Comparison of ENCODE assay signal across 15 cellular contexts in genomic region chr5:91373016-91373415, GRCh38. TPM values are rescaled to one million over a fixed set of nuclear protein-coding genes. Genes with fewer than 3 reads are reported as not detected.
DNase-seq lines count a peak whose midpoint lies in the region; ATAC-seq and TF ChIP-seq lines count a peak whose summit lies in the region.
"Had no signal": no experiment of that assay in that cellular context is flagged by ENCODE, and none has a peak within 500 bp of the region (broad histone marks: within the 10 kb centered on the region; RNA-seq: fewer than 3 reads in every experiment).

No MANE protein-coding gene starts in this region.

- H3K9me3 ChIP-seq in SK-N-SH (no peaks in the 10 kb centered on the region), esophagus squamous epithelium (no peaks in the 10 kb centered on the region), gastrocnemius medialis (no peaks in the 10 kb centered on the region)
- H3K9me3 ChIP-seq: body of pancreas, mucosa of descending colon had no signal

- DNase-seq in EH (ENCODE audit: low read depth) = peak; percentile 41
- no peak for DNase-seq in SK-N-SH
- DNase-seq in esophagus squamous epithelium (lab: John Stamatoyannopoulos, UW) = no peak
- DNase-seq in gastrocnemius medialis = no peak
- DNase-seq in activated CD4-positive, alpha-beta T cell treated with anti-CD3 and anti-CD28 coated beads, Interleukin-2, amount 10 ng/mL, durations not matched to agents 24 days and 14 days = no peak
- DNase-seq in HuH-7 (ENCODE audit: low spot score) = no peak
- DNase-seq: activated CD4-positive, CD25-positive, alpha-beta regulatory T cell treated with anti-CD3 and anti-CD28 coated beads, Interleukin-2, amount 50 U/mL, for 72 hours; body of pancreas; GDM1; islet precursor cell; mucosa of descending colon; NCI-H1436 had no signal

- peaks cover 61% of the 10 kb centered on the region for H3F3A ChIP-seq in SK-N-SH (replicated peaks; ENCODE audit: insufficient read depth)

- peaks cover 90% of the 10 kb centered on the region for H3K79me2 ChIP-seq in SK-N-SH (ENCODE audit: insufficient read depth)

- peaks cover 12 to 31% of the 10 kb centered on the region in 2 experiments for H3K4me1 ChIP-seq in SK-N-SH (ENCODE audit: control insufficient read depth in 1 of 2, insufficient read depth in 2 of 2, low read depth in 1 of 2, low read length in 1 of 2)
- peaks cover 0 to 63% (median 11%) of the 10 kb centered on the region in 3 donors for H3K4me1 ChIP-seq in esophagus squamous epithelium
- H3K4me1 ChIP-seq in gastrocnemius medialis = peaks cover 5 to 27% of the 10 kb centered on the region in 2 donors

- in situ Hi-C loops in gastrocnemius medialis (cut with MboI; ENCODE audit: low sequenced_read_pairs in 4 of 4) = loop anchor here in 1 of 4 donors (10.0 kb wide), 1 partner anchor 58 kb away; no protein-coding TSS in a partner anchor

- no peak for TF ChIP-seq RAD21 in SK-N-SH (IDR thresholded peaks at IDR 0.05; ENCODE audit: low read length)

- no peaks in the 10 kb centered on the region for H3K27me3 Mint-ChIP-seq in activated CD4-positive, alpha-beta T cell treated with anti-CD3 and anti-CD28 coated beads, Interleukin-2, amount 10 ng/mL, durations not matched to agents 24 days and 14 days

- WGBS in SK-N-SH (ENCODE audit: low lambda C conversion rate) = 43% methylated on average over 1 of the region's 1 CpG
- 71 to 93% methylated on average over 1 of the region's 1 CpG for WGBS in esophagus squamous epithelium, 2 donors

- ATAC-seq in gastrocnemius medialis (no peak), GM18867 (IDR thresholded peaks at IDR 0.05; ENCODE audit: unreplicated experiment) (no peak), HG03175 (IDR thresholded peaks at IDR 0.05; ENCODE audit: unreplicated experiment) (no peak)
- ATAC-seq: body of pancreas, mucosa of descending colon had no signal

- TF ChIP-seq CTCF in SK-N-SH (IDR thresholded peaks at IDR 0.05) = no peak
- TF ChIP-seq CTCF in esophagus squamous epithelium (IDR thresholded peaks at IDR 0.05) = no peak
- no peak for TF ChIP-seq CTCF in gastrocnemius medialis (IDR thresholded peaks at IDR 0.05 in 4 of 5, conservative IDR thresholded peaks at IDR 0.05 in 1 of 5)

- H3K4me3 ChIP-seq in SK-N-SH (ENCODE audit: low read depth in 2 of 2, low read length in 1 of 2) (no peak overlapping the region), esophagus squamous epithelium (no peak overlapping the region), gastrocnemius medialis (no peak overlapping the region)
- H3K4me3 ChIP-seq: body of pancreas, mucosa of descending colon had no signal

- no peak overlapping the region for H3K27ac Mint-ChIP-seq in activated CD4-positive, alpha-beta T cell treated with anti-CD3 and anti-CD28 coated beads, Interleukin-2, amount 10 ng/mL, durations not matched to agents 24 days and 14 days

- H2AFZ ChIP-seq in SK-N-SH (ENCODE audit: low read depth) = no peak overlapping the region

- no peak overlapping the region for H3K4me3 Mint-ChIP-seq in activated CD4-positive, alpha-beta T cell treated with anti-CD3 and anti-CD28 coated beads, Interleukin-2, amount 10 ng/mL, durations not matched to agents 24 days and 14 days
- H3K4me3 Mint-ChIP-seq: CD14-positive monocyte had no signal

- TF ChIP-seq POLR2A in esophagus squamous epithelium (IDR thresholded peaks at IDR 0.05) = no peak
- TF ChIP-seq POLR2A in gastrocnemius medialis (IDR thresholded peaks at IDR 0.05) = no peak

- H3K4me1 Mint-ChIP-seq in activated CD4-positive, alpha-beta T cell treated with anti-CD3 and anti-CD28 coated beads, Interleukin-2, amount 10 ng/mL, durations not matched to agents 24 days and 14 days = peaks cover 15% of the 10 kb centered on the region

- intact Hi-C loops in esophagus squamous epithelium (cut with DNase I) = no loop called here
- intact Hi-C loops in gastrocnemius medialis (cut with DNase I; ENCODE audit: low total_unique reads) = no loop called here
- intact Hi-C loops in activated CD4-positive, alpha-beta T cell treated with anti-CD3 and anti-CD28 coated beads, Interleukin-2, amount 10 ng/mL, durations not matched to agents 24 days and 14 days (cut with micrococcal nuclease) = no loop called here

- no peak overlapping the region for H3K4me2 ChIP-seq in SK-N-SH

- no peaks in the 10 kb centered on the region for H3K9me3 Mint-ChIP-seq in activated CD4-positive, alpha-beta T cell treated with anti-CD3 and anti-CD28 coated beads, Interleukin-2, amount 10 ng/mL, durations not matched to agents 24 days and 14 days
- H3K9me3 Mint-ChIP-seq: CD14-positive monocyte had no signal

- CTCF ChIA-PET in SK-N-SH (lab: Yijun Ruan, JAX) = interaction anchor here (4.3 kb wide), 1 partner anchor 12 kb away, joined by 17 read pairs; no protein-coding TSS in a partner anchor

- H4K20me1 ChIP-seq in SK-N-SH (ENCODE audit: insufficient read depth) = peaks cover 91% of the 10 kb centered on the region

- peaks cover 98 to 100% of the 10 kb centered on the region in 2 experiments for H3K36me3 ChIP-seq in SK-N-SH (replicated peaks in 1 of 2; ENCODE audit: control insufficient read depth in 1 of 2, insufficient read depth in 2 of 2, low read length in 1 of 2)
- peaks cover 7 to 100% (median 12%) of the 10 kb centered on the region in 3 donors for H3K36me3 ChIP-seq in esophagus squamous epithelium
- H3K36me3 ChIP-seq in gastrocnemius medialis = peaks cover 0 to 90% of the 10 kb centered on the region in 2 donors

- no peak overlapping the region for H3K9ac ChIP-seq in SK-N-SH

- H3K27me3 ChIP-seq in SK-N-SH (ENCODE audit: insufficient read depth) = no peaks in the 10 kb centered on the region
- H3K27me3 ChIP-seq in esophagus squamous epithelium = no peaks in the 10 kb centered on the region
- no peaks in the 10 kb centered on the region for H3K27me3 ChIP-seq in gastrocnemius medialis
- H3K27me3 ChIP-seq: body of pancreas had no signal

- H3K36me3 Mint-ChIP-seq in activated CD4-positive, alpha-beta T cell treated with anti-CD3 and anti-CD28 coated beads, Interleukin-2, amount 10 ng/mL, durations not matched to agents 24 days and 14 days (ENCODE audit: low read depth) = peaks cover 65% of the 10 kb centered on the region

- TF ChIP-seq EP300 in SK-N-SH (IDR thresholded peaks at IDR 0.05; ENCODE audit: borderline replicate concordance in 1 of 2, low read depth in 1 of 2, low read length in 1 of 2) = no peak

- H3K27ac ChIP-seq in SK-N-SH (ENCODE audit: low read depth in 2 of 2, low read length in 1 of 2) (peak overlapping the region; percentile 49 to 55; a peak in 2 of 4 replicates), esophagus squamous epithelium (peak overlapping the region in 3 of 4 donors; percentile 4 to 26 (median 5)), gastrocnemius medialis (peak overlapping the region; percentile 17 to 46 (median 28))

- POLR2A ChIA-PET in SK-N-SH (lab: Yijun Ruan, JAX) = interaction anchor here (1.1 to 1.4 kb wide), 3 partner anchors 10 to 59 kb away, joined by 3 to 5 read pairs (median 3); partner anchors contain the start of gene ARRDC3

- H3K9me2 ChIP-seq in SK-N-SH = 0 out of 2 replicates have a peak, but pooled peaks cover 3% of the 10 kb centered on the region

TF ChIP-seq in SK-N-SH, 30 proteins besides CTCF, POLR2A, EP300 and RAD21 (continues in another document):
- TF ChIP-seq NFIC (IDR thresholded peaks at IDR 0.05; ENCODE audit: borderline replicate concordance) (no peak), ZBTB33 (IDR thresholded peaks at IDR 0.05; ENCODE audit: borderline replicate concordance, low read depth) (no peak), RCOR1 (IDR thresholded peaks at IDR 0.05; ENCODE audit: low read length) (no peak), USF2 (IDR thresholded peaks at IDR 0.05; ENCODE audit: borderline replicate concordance, low read depth, low read length) (no peak), FOSL2 (IDR thresholded peaks at IDR 0.05; ENCODE audit: borderline replicate concordance, low read depth) (no peak), NRF1 (IDR thresholded peaks at IDR 0.05; ENCODE audit: low read depth, low read length) (no peak), POLR2AphosphoS5 (IDR thresholded peaks at IDR 0.05; ENCODE audit: low read depth, low read length) (no peak), GATA2 (CRISPR knock-in tag; IDR thresholded peaks at IDR 0.05) (no peak), JUND (IDR thresholded peaks at IDR 0.05) (no peak), TAF1 (IDR thresholded peaks at IDR 0.05; ENCODE audit: borderline replicate concordance, low read depth, low read length) (no peak)

RNA-seq across cellular contexts. Expression of gene ARRDC3, which starts 10.1 kb away (rescaled TPM):
- 24.6 and 26.0 TPM in 2 replicates for polyA plus RNA-seq in SK-N-SH (2012; rRNA removed)
- polyA plus RNA-seq in SK-N-SH (2012; cell fraction: cytosol; rRNA removed) = 17.4 and 18.4 TPM in 2 replicates
- polyA plus RNA-seq in SK-N-SH (2012; cell fraction: nucleus; rRNA removed) = 28.4 and 68.8 TPM in 2 replicates
- 10 to 100 TPM; 35.4 to 64.8 (median 54.7) TPM for total RNA-seq in esophagus squamous epithelium
- total RNA-seq in gastrocnemius medialis = 100 to 1,000 TPM in 1 of 4 donors, 10 to 100 TPM in 3; 64.1 to 116 (median 87.7) TPM
- total RNA-seq in activated CD4-positive, alpha-beta T cell treated with anti-CD3 and anti-CD28 coated beads, Interleukin-2, amount 10 ng/mL, durations not matched to agents 24 days and 14 days = 12.4 and 13.1 TPM in 2 replicates
